ENCODE assay signal across 14 cellular contexts in genomic region chr21:43777953-43778352, GRCh38. TPM values are rescaled to one million over a fixed set of nuclear protein-coding genes. Genes with fewer than 3 reads are reported as not detected.
DNase-seq lines count a peak whose midpoint lies in the region; ATAC-seq and TF ChIP-seq lines count a peak whose summit lies in the region.
"Had no signal": no experiment of that assay in that cellular context is flagged by ENCODE, and none has a peak within 500 bp of the region (broad histone marks: within the 10 kb centered on the region; RNA-seq: fewer than 3 reads in every experiment).

No MANE protein-coding gene starts in this region.

- H3K9me3 ChIP-seq in OCI-LY1 (ENCODE audit: low read length) = no peaks in the 10 kb centered on the region
- H3K9me3 ChIP-seq: left lung, tibial nerve had no signal

- no peaks in the 10 kb centered on the region for H3K27me3 Mint-ChIP-seq in activated T-cell treated with anti-CD3 and anti-CD28 coated beads, Interleukin-2, amount 50 U/mL, for 72 hours (ENCODE audit: low read depth)
- H3K27me3 Mint-ChIP-seq in central memory CD8-positive, alpha-beta T cell = no peaks in the 10 kb centered on the region
- H3K27me3 Mint-ChIP-seq in progenitor cell of endocrine pancreas = no peaks in the 10 kb centered on the region

- peaks cover 18% of the 10 kb centered on the region for H3K36me3 ChIP-seq in OCI-LY1 (ENCODE audit: insufficient read depth, low read length)

- TF ChIP-seq CTCF in OCI-LY1 (IDR thresholded peaks at IDR 0.05; ENCODE audit: low read length) (no peak), progenitor cell of endocrine pancreas (IDR thresholded peaks at IDR 0.05; ENCODE audit: unreplicated experiment) (no peak)

- ATAC-seq in activated T-cell treated with anti-CD3 and anti-CD28 coated beads, Interleukin-2, amount 50 U/mL, for 72 hours (replicated peaks in 1 of 2) = no peak
- no peak for ATAC-seq in central memory CD8-positive, alpha-beta T cell (replicated peaks; ENCODE audit: extremely low read depth, poor library complexity, severe bottlenecking)
- no peak for ATAC-seq in HG03457 (IDR thresholded peaks at IDR 0.05; ENCODE audit: unreplicated experiment)
- ATAC-seq: left lung, right cardiac atrium had no signal

- H3K4me1 ChIP-seq in OCI-LY1 (ENCODE audit: insufficient read depth, low read length, severe bottlenecking) = peaks cover 63% of the 10 kb centered on the region

- no peak overlapping the region for H3K4me3 ChIP-seq in OCI-LY1 (ENCODE audit: low read depth, low read length, poor library complexity, severe bottlenecking)
- H3K4me3 ChIP-seq: left lung, tibial nerve had no signal

- H3K9me2 ChIP-seq in OCI-LY1 (ENCODE audit: low read depth, low read length) = no peaks in the 10 kb centered on the region

- H3K4me3 Mint-ChIP-seq in activated T-cell treated with anti-CD3 and anti-CD28 coated beads, Interleukin-2, amount 50 U/mL, for 72 hours = peak overlapping the region; percentile 78 to 94
- H3K4me3 Mint-ChIP-seq in central memory CD8-positive, alpha-beta T cell = peak overlapping the region; percentile 88
- H3K4me3 Mint-ChIP-seq in progenitor cell of endocrine pancreas (ENCODE audit: low read depth) = peak overlapping the region; percentile 70

- no peak overlapping the region for H3K27ac Mint-ChIP-seq in activated T-cell treated with anti-CD3 and anti-CD28 coated beads, Interleukin-2, amount 50 U/mL, for 72 hours
- H3K27ac Mint-ChIP-seq in central memory CD8-positive, alpha-beta T cell (ENCODE audit: low read depth) = peak overlapping the region; percentile 72
- no peak overlapping the region for H3K27ac Mint-ChIP-seq in progenitor cell of endocrine pancreas

- H2AFZ ChIP-seq in OCI-LY1 (ENCODE audit: low read length) = no peak overlapping the region

- H3K4me1 Mint-ChIP-seq in activated T-cell treated with anti-CD3 and anti-CD28 coated beads, Interleukin-2, amount 50 U/mL, for 72 hours (ENCODE audit: low read depth) = peaks cover 65% of the 10 kb centered on the region
- H3K4me1 Mint-ChIP-seq in central memory CD8-positive, alpha-beta T cell = peaks cover 34% of the 10 kb centered on the region
- peaks cover 13% of the 10 kb centered on the region for H3K4me1 Mint-ChIP-seq in progenitor cell of endocrine pancreas (ENCODE audit: low read depth)

- H3K9me3 Mint-ChIP-seq in activated T-cell treated with anti-CD3 and anti-CD28 coated beads, Interleukin-2, amount 50 U/mL, for 72 hours = no peaks in the 10 kb centered on the region
- H3K9me3 Mint-ChIP-seq in central memory CD8-positive, alpha-beta T cell = no peaks in the 10 kb centered on the region
- H3K9me3 Mint-ChIP-seq in progenitor cell of endocrine pancreas (ENCODE audit: low read depth) = no peaks in the 10 kb centered on the region

- peak overlapping the region; percentile 87 for H3K27ac ChIP-seq in OCI-LY1 (ENCODE audit: low read depth, low read length, poor library complexity, severe bottlenecking)
- H3K27ac ChIP-seq: brain microvascular endothelial cell had no signal

- H3K27me3 ChIP-seq in OCI-LY1 (ENCODE audit: insufficient read depth, low read length) = no peaks in the 10 kb centered on the region
- H3K27me3 ChIP-seq: brain microvascular endothelial cell, left lung, tibial nerve had no signal

- no peaks in the 10 kb centered on the region for H4K20me1 ChIP-seq in OCI-LY1 (ENCODE audit: insufficient read depth, low read length)

- no peak overlapping the region for H3K9ac ChIP-seq in OCI-LY1 (ENCODE audit: low read length)

- peaks cover 10% of the 10 kb centered on the region for H3F3A ChIP-seq in OCI-LY1 (ENCODE audit: insufficient read depth, low read length)

- H3K79me2 ChIP-seq in OCI-LY1 (ENCODE audit: insufficient read depth, low read length) = no peaks in the 10 kb centered on the region

- H3K36me3 Mint-ChIP-seq in activated T-cell treated with anti-CD3 and anti-CD28 coated beads, Interleukin-2, amount 50 U/mL, for 72 hours (ENCODE audit: insufficient read depth in 2 of 2) = peaks cover 1 to 3% of the 10 kb centered on the region in 2 donors
- peaks cover 12% of the 10 kb centered on the region for H3K36me3 Mint-ChIP-seq in central memory CD8-positive, alpha-beta T cell (ENCODE audit: insufficient read depth)
- peaks cover 8% of the 10 kb centered on the region for H3K36me3 Mint-ChIP-seq in progenitor cell of endocrine pancreas (ENCODE audit: insufficient read depth)

- DNase-seq in activated T-cell treated with anti-CD3 and anti-CD28 coated beads, Interleukin-2, amount 50 U/mL, for 72 hours = no peak
- DNase-seq in activated T-cell treated with anti-CD3 and anti-CD28 coated beads, Interleukin-2, amount 50 U/mL, for 1 hour = no peak
- no peak for DNase-seq in central memory CD8-positive, alpha-beta T cell (ENCODE audit: low spot score in 2 of 2)
- no peak for DNase-seq in progenitor cell of endocrine pancreas (ENCODE audit: low spot score, unreplicated experiment)
- no peak for DNase-seq in AG08396 (ENCODE audit: low spot score)
- no peak for DNase-seq in ecto neural progenitor cell (ENCODE audit: low spot score)
- DNase-seq: brain microvascular endothelial cell; Right ventricle myocardium superior; stimulated activated CD4-positive, alpha-beta T cell treated with anti-CD3 and anti-CD28 coated beads, Interleukin-2, amount 100 ng/mL, for 24 hours had no signal

- H3K4me2 ChIP-seq in OCI-LY1 (ENCODE audit: low read length) = peak overlapping the region; percentile 71; the same call in 1 of the 2 replicates

RNA-seq across cellular contexts. Expression of gene CSTB, which starts 1.8 kb away (rescaled TPM):
- 10 to 100 TPM; 30.7 to 32.3 TPM for total RNA-seq in activated T-cell treated with anti-CD3 and anti-CD28 coated beads, Interleukin-2, amount 50 U/mL, for 72 hours
- total RNA-seq in progenitor cell of endocrine pancreas = 42.0 and 42.6 TPM in 2 replicates

RNA-seq across cellular contexts. Expression of gene RRP1, which starts 11.4 kb away (rescaled TPM):
- total RNA-seq in activated T-cell treated with anti-CD3 and anti-CD28 coated beads, Interleukin-2, amount 50 U/mL, for 72 hours = 10 to 100 TPM; 30.3 to 41.9 TPM
- total RNA-seq in progenitor cell of endocrine pancreas = 30.9 and 32.6 TPM in 2 replicates

RNA-seq across cellular contexts. Expression of gene PDXK, which starts 59.0 kb away (rescaled TPM):
- 10 to 100 TPM; 87.9 to 99.5 TPM for total RNA-seq in activated T-cell treated with anti-CD3 and anti-CD28 coated beads, Interleukin-2, amount 50 U/mL, for 72 hours
- 56.1 and 57.6 TPM in 2 replicates for total RNA-seq in progenitor cell of endocrine pancreas
